In the genomic region with DNA sequence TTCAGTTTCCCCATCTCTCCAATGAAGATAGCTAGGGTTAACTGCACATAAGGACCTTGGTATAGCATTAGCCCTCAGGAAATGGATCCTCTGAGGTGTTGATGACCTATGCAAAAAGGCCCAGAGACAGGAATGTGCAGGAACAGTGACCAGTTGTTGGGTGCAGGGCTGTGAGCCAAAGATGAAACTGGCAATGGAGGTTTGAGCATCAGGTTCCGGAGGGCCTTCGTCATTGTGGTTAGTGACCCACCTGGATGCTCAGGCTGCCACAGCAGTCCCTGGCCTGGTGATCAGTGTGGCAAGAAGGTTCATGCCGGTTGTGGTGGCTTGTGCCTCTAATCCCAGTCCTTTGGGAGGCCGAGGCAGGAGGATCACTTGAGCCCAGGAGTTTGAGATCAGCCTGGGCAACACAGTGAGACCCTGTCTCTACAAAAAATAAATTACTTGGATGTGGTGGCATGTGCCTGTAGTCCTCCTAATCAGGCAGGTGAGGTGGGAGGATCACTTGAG, we compare ENCODE assay signal across 20 cellular contexts. TPM values are rescaled to one million over a fixed set of nuclear protein-coding genes. Genes with fewer than 3 reads are reported as not detected.
A peak's percentile ranks its signal among the peaks of the same experiment; 100 is the strongest.
DNase-seq lines count a peak whose midpoint lies in the region; ATAC-seq and TF ChIP-seq lines count a peak whose summit lies in the region.
"Had no signal": no experiment of that assay in that cellular context is flagged by ENCODE, and none has a peak within 500 bp of the region (broad histone marks: within the 10 kb centered on the region; RNA-seq: fewer than 3 reads in every experiment).

No MANE protein-coding gene starts in this region.

- no peaks in the 10 kb centered on the region for H3K27me3 Mint-ChIP-seq in endodermal cell (ENCODE audit: insufficient read depth)
- no peaks in the 10 kb centered on the region for H3K27me3 Mint-ChIP-seq in stimulated activated memory B cell treated with anti-CD40 and anti-IgM and Interleukin-4, amounts not matched to agents 10 μg/mL and 1 μg/mL and 100 μg/mL, for 72 hours

- H3K9me3 Mint-ChIP-seq in endodermal cell = no peaks in the 10 kb centered on the region
- H3K9me3 Mint-ChIP-seq in stimulated activated memory B cell treated with anti-CD40 and anti-IgM and Interleukin-4, amounts not matched to agents 10 μg/mL and 1 μg/mL and 100 μg/mL, for 72 hours = no peaks in the 10 kb centered on the region
- H3K9me3 Mint-ChIP-seq: CD8-positive, alpha-beta T cell; GM23338 had no signal

- no peak overlapping the region for H3K4me3 ChIP-seq in endodermal cell (ENCODE audit: low read length)
- H3K4me3 ChIP-seq: GM23338, Peyer's patch, SJCRH30 had no signal

- TF ChIP-seq CTCF in endodermal cell (conservative IDR thresholded peaks at IDR 0.05) (no peak), omental fat pad (IDR thresholded peaks at IDR 0.05) (no peak)

- peak overlapping the region; percentile 76 for H3K27ac Mint-ChIP-seq in endodermal cell
- peak overlapping the region; percentile 28 for H3K27ac Mint-ChIP-seq in stimulated activated memory B cell treated with anti-CD40 and anti-IgM and Interleukin-4, amounts not matched to agents 10 μg/mL and 1 μg/mL and 100 μg/mL, for 72 hours
- H3K27ac Mint-ChIP-seq: CD8-positive, alpha-beta T cell; GM23338 had no signal

- H3K4me3 Mint-ChIP-seq in endodermal cell = no peak overlapping the region
- no peak overlapping the region for H3K4me3 Mint-ChIP-seq in stimulated activated memory B cell treated with anti-CD40 and anti-IgM and Interleukin-4, amounts not matched to agents 10 μg/mL and 1 μg/mL and 100 μg/mL, for 72 hours
- H3K4me3 Mint-ChIP-seq: CD8-positive, alpha-beta T cell; GM23338 had no signal

- ATAC-seq in stimulated activated memory B cell treated with anti-CD40 and anti-IgM and Interleukin-4, amounts not matched to agents 10 μg/mL and 1 μg/mL and 100 μg/mL, for 72 hours = no peak
- no peak for ATAC-seq in omental fat pad (ENCODE audit: low FRiP score)
- ATAC-seq: CD8-positive, alpha-beta T cell; GM23338 had no signal

- peaks cover 2% of the 10 kb centered on the region for H3K4me1 ChIP-seq in endodermal cell (ENCODE audit: control insufficient read depth, insufficient read depth, low read length)

- WGBS in endodermal cell (ENCODE audit: insufficient coverage in 1 of 2, insufficient read length in 1 of 2), 2 experiments = 95 to 96% methylated on average over 4 of the region's 4 CpGs

- H3K36me3 ChIP-seq in endodermal cell (ENCODE audit: control insufficient read depth, insufficient read depth, low read length) = peaks cover 62% of the 10 kb centered on the region

- no peaks in the 10 kb centered on the region for H3K9me3 ChIP-seq in endodermal cell (ENCODE audit: control insufficient read depth, low read length)
- H3K9me3 ChIP-seq: Peyer's patch, SJCRH30 had no signal

- no peak for DNase-seq in caudate nucleus (lab: John Stamatoyannopoulos, UW)
- DNase-seq in endodermal cell = no peak
- peak; percentile 53 for DNase-seq in mesenteric fat pad (ENCODE audit: low spot score)
- no peak for DNase-seq in central memory CD4-positive, alpha-beta T cell
- DNase-seq in omental fat pad (ENCODE audit: low spot score) = no peak
- DNase-seq in NCI-H1092 treated with DMSO at 0.1 percent for 48 hours (lab: John Stamatoyannopoulos, UW) = no peak
- DNase-seq: C1 segment of cervical spinal cord; CD8-positive, alpha-beta T cell; DMS153; HCEC 1CT; Karpas-422; MV-4-11; NCI-H1694; NCI-H2081; NCI-H2171 treated with DMSO at 0.1 percent for 48 hours; NCI-H524 treated with DMSO at 0.1 percent for 48 hours; SJCRH30 had no signal

- H3K9ac ChIP-seq in endodermal cell (ENCODE audit: extremely low read depth, low read length, poor library complexity, severe bottlenecking) = no peak overlapping the region

- no peaks in the 10 kb centered on the region for H3K27me3 ChIP-seq in endodermal cell (ENCODE audit: control insufficient read depth, insufficient read depth, low read length, poor library complexity, severe bottlenecking)
- H3K27me3 ChIP-seq: Peyer's patch, SJCRH30 had no signal

- peaks cover 2% of the 10 kb centered on the region for H3K4me1 Mint-ChIP-seq in endodermal cell
- H3K4me1 Mint-ChIP-seq in stimulated activated memory B cell treated with anti-CD40 and anti-IgM and Interleukin-4, amounts not matched to agents 10 μg/mL and 1 μg/mL and 100 μg/mL, for 72 hours = peaks cover 11% of the 10 kb centered on the region

- H3K27ac ChIP-seq in caudate nucleus (ENCODE audit: low read depth, low read length) (peak overlapping the region; percentile 16), endodermal cell (ENCODE audit: low read depth, low read length) (no peak overlapping the region)
- H3K27ac ChIP-seq: SJCRH30 had no signal

- H3K36me3 Mint-ChIP-seq in endodermal cell (ENCODE audit: low read depth) = peaks cover 71% of the 10 kb centered on the region
- H3K36me3 Mint-ChIP-seq in stimulated activated memory B cell treated with anti-CD40 and anti-IgM and Interleukin-4, amounts not matched to agents 10 μg/mL and 1 μg/mL and 100 μg/mL, for 72 hours = peaks cover 61% of the 10 kb centered on the region

RNA-seq across cellular contexts. Expression of gene TM9SF4, which starts 43.7 kb away (rescaled TPM):
- 10 to 100 TPM; 77.2 to 84.8 TPM for total RNA-seq in endodermal cell
- polyA plus RNA-seq in endodermal cell (2013, experiment 1 of 2) = 46.0 TPM
- 44.3 TPM for polyA plus RNA-seq in endodermal cell (2013, experiment 2 of 2)
- total RNA-seq in mesenteric fat pad = 40.6 TPM
- total RNA-seq in omental fat pad = 10 to 100 TPM; 23.3 to 32.3 (median 31.5) TPM

RNA-seq across cellular contexts. Expression of gene PLAGL2, which starts 54.3 kb away (rescaled TPM):
- total RNA-seq in endodermal cell (10 to 100 TPM; 25.5 to 34.5 TPM), mesenteric fat pad (8.3 TPM), omental fat pad (10 to 100 TPM in 2 of 4 donors, 1 to 10 TPM in 2; 4.1 to 12.5 (median 8.1) TPM)
- polyA plus RNA-seq in endodermal cell (2013, experiment 1 of 2) = 30.1 TPM
- 26.0 TPM for polyA plus RNA-seq in endodermal cell (2013, experiment 2 of 2)

RNA-seq across cellular contexts. Expression of gene POFUT1, which starts 54.5 kb away (rescaled TPM):
- total RNA-seq in endodermal cell (10 to 100 TPM; 43.9 to 44.8 TPM), mesenteric fat pad (40.9 TPM), omental fat pad (10 to 100 TPM; 23.1 to 38.0 (median 27.8) TPM)
- 27.7 TPM for polyA plus RNA-seq in endodermal cell (2013, experiment 1 of 2)
- 25.8 TPM for polyA plus RNA-seq in endodermal cell (2013, experiment 2 of 2)
